Comparison of ENCODE assay signal across 8 cellular contexts in the genomic region with DNA sequence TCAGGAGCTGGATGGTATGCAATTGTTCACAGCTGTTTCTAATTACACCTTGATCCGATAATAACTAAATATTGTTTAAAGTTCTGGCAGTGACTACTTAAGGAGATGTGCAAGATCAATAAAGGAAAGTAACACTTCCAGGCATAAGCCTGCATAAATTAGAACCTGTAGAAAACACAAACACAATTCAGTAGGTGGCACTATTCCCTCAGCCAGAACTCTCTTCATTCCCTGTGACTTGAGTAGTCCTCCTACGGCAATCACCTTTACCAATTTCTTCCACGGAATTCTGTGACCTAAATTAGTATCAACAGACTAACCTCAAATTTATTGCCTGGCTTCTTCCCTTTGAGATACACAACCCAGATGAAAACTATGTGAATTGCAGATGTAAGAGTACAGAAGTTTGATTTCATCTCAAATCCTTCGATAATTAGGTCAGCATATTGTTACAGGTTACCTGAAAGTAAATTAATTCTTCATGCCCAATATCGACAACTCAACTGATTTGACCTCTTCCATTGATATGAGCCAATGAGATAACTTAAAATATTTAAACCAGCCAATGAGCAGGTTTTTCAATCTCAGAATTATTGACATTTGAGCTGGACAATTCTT.
DNase-seq lines count a peak whose midpoint lies in the region; ATAC-seq and TF ChIP-seq lines count a peak whose summit lies in the region.

No MANE protein-coding gene starts in this region.

- H3K4me1 Mint-ChIP-seq in type B pancreatic cell (ENCODE audit: unreplicated experiment): peaks cover 6% of the 10 kb centered on the region

- H3K27me3 Mint-ChIP-seq in type B pancreatic cell: peaks cover 36% of the 10 kb centered on the region

- no peaks in the 10 kb centered on the region for H3K36me3 Mint-ChIP-seq in type B pancreatic cell

- no peak for ATAC-seq in GM21447 (IDR thresholded peaks at IDR 0.05; ENCODE audit: unreplicated experiment)
- no peak for ATAC-seq in HG03469 (IDR thresholded peaks at IDR 0.05; ENCODE audit: unreplicated experiment)

- DNase-seq in CD1c-positive myeloid dendritic cell (ENCODE audit: extremely low spot score): peak; percentile 28
- DNase-seq in LNCaP clone FGC (ENCODE audit: low read depth): peak; percentile 18
- DNase-seq in SK-MEL-5 (ENCODE audit: low read depth, low spot score): peak; percentile 75
- DNase-seq in hepatic stellate cell (ENCODE audit: low spot score): peak; percentile 6
- no peak for DNase-seq in type B pancreatic cell (ENCODE audit: extremely low spot score, unreplicated experiment)
- no peak for DNase-seq in KG1 (lab: John Stamatoyannopoulos, UW)

- in situ Hi-C loops in SK-MEL-5 (cut with HindIII; ENCODE audit: low pct_unique_long_range_greater_than_20kb, low sequenced_read_pairs): no loop called here

- no peak overlapping the region for H3K4me3 Mint-ChIP-seq in type B pancreatic cell

- no peak overlapping the region for H3K4me3 ChIP-seq in LNCaP clone FGC (ENCODE audit: low read depth, low read length)

- TF ChIP-seq CTCF in LNCaP clone FGC (IDR thresholded peaks at IDR 0.05; ENCODE audit: control insufficient read depth, extremely low read depth, insufficient read depth) (peak; percentile 62), type B pancreatic cell (conservative IDR thresholded peaks at IDR 0.05) (peak; percentile 70)

- H3K27ac Mint-ChIP-seq in type B pancreatic cell: no peak overlapping the region

- H3K9me3 Mint-ChIP-seq in type B pancreatic cell: no peaks in the 10 kb centered on the region

Comparison
In these comparisons a context has a peak if more than half of its experiments do, and no peak if none do; other contexts are left out.
1. DNase-seq: peak in CD1c-positive myeloid dendritic cell (single experiment), LNCaP clone FGC (single experiment), SK-MEL-5 (single experiment) and hepatic stellate cell (single experiment); none in type B pancreatic cell (single experiment) and KG1 (single experiment).